ENCODE assay signal across 32 cellular contexts in genomic region chrX:50098241-50098640, GRCh38.
"Had no signal": no experiment of that assay in that cellular context is flagged by ENCODE, and none has a peak within 500 bp of the region (broad histone marks: within the 10 kb centered on the region; RNA-seq: fewer than 3 reads in every experiment).

No MANE protein-coding gene starts in this region.

- H3K27me3 ChIP-seq: neutrophil, spleen, suprapubic skin, testis, tibial artery, transverse colon, upper lobe of left lung, vagina had no signal

- ATAC-seq: naive thymus-derived CD4-positive, alpha-beta T cell; natural killer cell; psoas muscle; right cardiac atrium; sciatic nerve; stimulated activated memory B cell treated with anti-CD40 and anti-IgM and Interleukin-4, amounts not matched to agents 10 μg/mL and 1 μg/mL and 100 μg/mL, for 72 hours; stimulated activated naive CD8-positive, alpha-beta T cell treated with anti-CD3 and anti-CD28 coated beads, Interleukin-15, amount 100 ng/mL, for 72 hours; stimulated activated naive CD8-positive, alpha-beta T cell treated with anti-CD3 and anti-CD28 coated beads, Interleukin-15, Interleukin-2, amounts not matched to agents 100 U/mL and 50 U/mL, for 24 hours had no signal

- H3K9me3 ChIP-seq: neutrophil, psoas muscle, spleen, suprapubic skin, testis, tibial artery, transverse colon, upper lobe of left lung, vagina had no signal

- H3K9me3 Mint-ChIP-seq: naive thymus-derived CD4-positive, alpha-beta T cell; natural killer cell; stimulated activated memory B cell treated with anti-CD40 and anti-IgM and Interleukin-4, amounts not matched to agents 10 μg/mL and 1 μg/mL and 100 μg/mL, for 72 hours; stimulated activated naive CD8-positive, alpha-beta T cell treated with anti-CD3 and anti-CD28 coated beads, Interleukin-15, amount 100 ng/mL, for 72 hours had no signal

- H3K4me1 Mint-ChIP-seq: neural crest cell; stimulated activated memory B cell treated with anti-CD40 and anti-IgM and Interleukin-4, amounts not matched to agents 10 μg/mL and 1 μg/mL and 100 μg/mL, for 72 hours had no signal

- H3K4me1 ChIP-seq: parathyroid adenoma, psoas muscle, spleen, suprapubic skin, testis, tibial artery, transverse colon, upper lobe of left lung, vagina had no signal

- DNase-seq: naive thymus-derived CD4-positive, alpha-beta T cell; natural killer cell; nephron progenitor cell; nucleus accumbens; posterior cingulate gyrus; psoas muscle; right cardiac atrium; spleen; stimulated activated CD4-positive, alpha-beta T cell treated with anti-CD3 and anti-CD28 coated beads, Interleukin-12 subunit alpha, Interleukin-12 subunit beta, amount 100 ng/mL, for 4 hours; stimulated activated CD4-positive, alpha-beta T cell treated with anti-CD3 and anti-CD28 coated beads, Interleukin-1b, Interleukin-23, amount 100 ng/mL, for 48 hours; stimulated activated CD4-positive, alpha-beta T cell treated with anti-CD3 and anti-CD28 coated beads, Interleukin-4, amount 100 ng/mL, for 1 hour; stimulated activated CD4-positive, alpha-beta T cell treated with anti-CD3 and anti-CD28 coated beads, Interleukin-4, amount 100 ng/mL, for 4 hours; stimulated activated CD8-positive, alpha-beta memory T cell treated with anti-CD3 and anti-CD28 coated beads, Interleukin-4, amount 100 ng/mL, for 48 hours; stimulated activated naive CD4-positive, alpha-beta T cell; stimulated activated naive CD8-positive, alpha-beta T cell treated with anti-CD3 and anti-CD28 coated beads, Interleukin-15, amount 100 ng/mL, for 72 hours; stimulated activated naive CD8-positive, alpha-beta T cell treated with anti-CD3 and anti-CD28 coated beads, Interleukin-15, Interleukin-2, amounts not matched to agents 100 U/mL and 50 U/mL, for 24 hours; substantia nigra; testis; tibial artery; transverse colon; upper lobe of left lung had no signal

- H3K36me3 Mint-ChIP-seq: naive thymus-derived CD4-positive, alpha-beta T cell; natural killer cell; stimulated activated memory B cell treated with anti-CD40 and anti-IgM and Interleukin-4, amounts not matched to agents 10 μg/mL and 1 μg/mL and 100 μg/mL, for 72 hours had no signal

- H3K4me3 ChIP-seq: psoas muscle, skin epidermis, smooth muscle cell, spleen, suprapubic skin, testis, tibial artery, transverse colon, upper lobe of left lung, vagina had no signal

- H3K27me3 Mint-ChIP-seq: naive thymus-derived CD4-positive, alpha-beta T cell; progenitor cell of endocrine pancreas; stimulated activated memory B cell treated with anti-CD40 and anti-IgM and Interleukin-4, amounts not matched to agents 10 μg/mL and 1 μg/mL and 100 μg/mL, for 72 hours; stimulated activated naive CD8-positive, alpha-beta T cell treated with anti-CD3 and anti-CD28 coated beads, Interleukin-15, amount 100 ng/mL, for 72 hours had no signal

- FAIRE-seq: urothelium cell line had no signal

- H3K4me3 Mint-ChIP-seq: naive thymus-derived CD4-positive, alpha-beta T cell; natural killer cell; nephron progenitor cell; neural crest cell; stimulated activated memory B cell treated with anti-CD40 and anti-IgM and Interleukin-4, amounts not matched to agents 10 μg/mL and 1 μg/mL and 100 μg/mL, for 72 hours; stimulated activated naive CD8-positive, alpha-beta T cell treated with anti-CD3 and anti-CD28 coated beads, Interleukin-15, amount 100 ng/mL, for 72 hours had no signal

- H3K27ac ChIP-seq: neutrophil, parathyroid adenoma, psoas muscle, spleen, suprapubic skin, testis, tibial artery, transverse colon, upper lobe of left lung, vagina had no signal

- H3K36me3 ChIP-seq: neutrophil, spleen, suprapubic skin, tibial artery, transverse colon, upper lobe of left lung, vagina had no signal

- H3K27ac Mint-ChIP-seq: naive thymus-derived CD4-positive, alpha-beta T cell; natural killer cell; nephron progenitor cell; progenitor cell of endocrine pancreas; stimulated activated memory B cell treated with anti-CD40 and anti-IgM and Interleukin-4, amounts not matched to agents 10 μg/mL and 1 μg/mL and 100 μg/mL, for 72 hours; stimulated activated naive CD8-positive, alpha-beta T cell treated with anti-CD3 and anti-CD28 coated beads, Interleukin-15, amount 100 ng/mL, for 72 hours had no signal
